21 cellular contexts compared by ENCODE assay signal in genomic region chr3:39387411-39387975, GRCh38. TPM values are rescaled to one million over a fixed set of nuclear protein-coding genes. Genes with fewer than 3 reads are reported as not detected.
DNase-seq lines count a peak whose midpoint lies in the region; ATAC-seq and TF ChIP-seq lines count a peak whose summit lies in the region.
"Had no signal": no experiment of that assay in that cellular context is flagged by ENCODE, and none has a peak within 500 bp of the region (broad histone marks: within the 10 kb centered on the region; RNA-seq: fewer than 3 reads in every experiment).

No MANE protein-coding gene starts in this region.

- H2BK5ac ChIP-seq in mesenchymal stem cell (ENCODE audit: low read depth, low read length, poor library complexity, severe bottlenecking), result no peak overlapping the region

- H3K4me2 ChIP-seq in GM23338, result no peak overlapping the region; the same call in 1 of the 2 replicates
- no peak overlapping the region for H3K4me2 ChIP-seq in mesenchymal stem cell (ENCODE audit: low read length, poor library complexity, severe bottlenecking)
- no peak overlapping the region for H3K4me2 ChIP-seq in SK-N-SH
- H3K4me2 ChIP-seq: KMS-11 had no signal

- H3K9ac ChIP-seq in mesenchymal stem cell (ENCODE audit: low read length) (no peak overlapping the region), SK-N-SH (no peak overlapping the region)
- H3K9ac ChIP-seq: KMS-11 had no signal

- H3K36me3 ChIP-seq in GM23338 (ENCODE audit: insufficient read depth) (peaks cover 19% of the 10 kb centered on the region), mesenchymal stem cell (ENCODE audit: control insufficient read depth in 1 of 2, insufficient read depth in 2 of 2, low read depth in 1 of 2, low read length in 2 of 2) (peaks cover 11 to 35% of the 10 kb centered on the region in 2 experiments), SK-N-SH (replicated peaks in 1 of 2; ENCODE audit: control insufficient read depth in 1 of 2, insufficient read depth in 2 of 2, low read length in 1 of 2) (peaks cover 18 to 25% of the 10 kb centered on the region in 2 experiments)

- no peak for ATAC-seq in GM23338
- ATAC-seq: left lung, Panc1 had no signal

- no peak overlapping the region for H3K14ac ChIP-seq in mesenchymal stem cell (ENCODE audit: low read length in 2 of 2)

- H3K79me1 ChIP-seq in mesenchymal stem cell (replicated peaks; ENCODE audit: low read length, poor library complexity, severe bottlenecking), result peaks cover 24% of the 10 kb centered on the region

- POLR2A ChIA-PET in activated CD4-positive, alpha-beta memory T cell treated with anti-CD3 and anti-CD28 coated beads, Interleukin-2, amount 10 ng/mL, durations not matched to agents 7 days and 5 days (lab: Charles Lee), result interaction anchor here (1.0 to 9.9 kb wide), 3 partner anchors 14 to 20 kb away, joined by 3 to 122 read pairs (median 3); partner anchors contain the start of gene RPSA
- POLR2A ChIA-PET in SK-N-SH (lab: Yijun Ruan, JAX), result interaction anchor here (1.6 kb wide), 1 partner anchor 20 kb away, joined by 5 read pairs; the partner anchor contains the start of gene RPSA

- H3K23ac ChIP-seq in mesenchymal stem cell (ENCODE audit: low read length in 2 of 2), result no peak overlapping the region

- H2BK12ac ChIP-seq in mesenchymal stem cell (ENCODE audit: low read length in 2 of 2), result no peak overlapping the region

- H3K36me3 Mint-ChIP-seq in T-helper 2 cell treated with Interferon-gamma antibody and Interleukin-4, amounts not matched to agents 5 μg/mL and 100 μg/mL, for 36 hours (ENCODE audit: low read depth), result peaks cover 41% of the 10 kb centered on the region
- peaks cover 35% of the 10 kb centered on the region for H3K36me3 Mint-ChIP-seq in GM23338 (ENCODE audit: low read depth)
- H3K36me3 Mint-ChIP-seq in activated CD4-positive, alpha-beta memory T cell treated with anti-CD3 and anti-CD28 coated beads, Interleukin-2, amount 10 ng/mL, durations not matched to agents 7 days and 5 days (ENCODE audit: low read depth), result peaks cover 42% of the 10 kb centered on the region

- H2AFZ ChIP-seq in GM23338, result no peak overlapping the region
- no peak overlapping the region for H2AFZ ChIP-seq in mesenchymal stem cell (ENCODE audit: low read depth, low read length)
- H2AFZ ChIP-seq in SK-N-SH (ENCODE audit: low read depth), result no peak overlapping the region

- no peaks in the 10 kb centered on the region for H3K9me3 Mint-ChIP-seq in T-helper 2 cell treated with Interferon-gamma antibody and Interleukin-4, amounts not matched to agents 5 μg/mL and 100 μg/mL, for 36 hours
- H3K9me3 Mint-ChIP-seq in GM23338, result no peaks in the 10 kb centered on the region; the same call in 2 of the 3 replicates
- H3K9me3 Mint-ChIP-seq in activated CD4-positive, alpha-beta memory T cell treated with anti-CD3 and anti-CD28 coated beads, Interleukin-2, amount 10 ng/mL, durations not matched to agents 7 days and 5 days, result no peaks in the 10 kb centered on the region
- H3K9me3 Mint-ChIP-seq: neural crest cell had no signal

- H4K91ac ChIP-seq in mesenchymal stem cell (ENCODE audit: low read length), result no peak overlapping the region

- H4K20me1 ChIP-seq in GM23338 (replicated peaks; ENCODE audit: insufficient read depth), result peaks cover 47% of the 10 kb centered on the region
- peaks cover 47% of the 10 kb centered on the region for H4K20me1 ChIP-seq in SK-N-SH (ENCODE audit: insufficient read depth)

- no peak overlapping the region for H3K4me3 ChIP-seq in GM23338
- H3K4me3 ChIP-seq in mesenchymal stem cell (ENCODE audit: insufficient read depth in 1 of 2, low read depth in 1 of 2, low read length in 2 of 2), result no peak overlapping the region
- H3K4me3 ChIP-seq in SK-N-SH (ENCODE audit: low read depth in 2 of 2, low read length in 1 of 2), result no peak overlapping the region
- H3K4me3 ChIP-seq: left lung, thoracic aorta had no signal

- CTCF ChIA-PET in activated CD4-positive, alpha-beta memory T cell treated with anti-CD3 and anti-CD28 coated beads, Interleukin-2, amount 10 ng/mL, durations not matched to agents 7 days and 5 days (lab: Charles Lee), result interaction anchor here (1.5 to 1.6 kb wide), 2 partner anchors 9 to 197 kb away, joined by 4 to 8 read pairs; no protein-coding TSS in a partner anchor
- CTCF ChIA-PET in SK-N-SH (lab: Yijun Ruan, JAX), result no interaction called here

- H2AK5ac ChIP-seq in mesenchymal stem cell (ENCODE audit: low read length, severe bottlenecking), result no peak overlapping the region

- no peaks in the 10 kb centered on the region for H3K27me3 ChIP-seq in GM23338 (ENCODE audit: insufficient read depth)
- no peaks in the 10 kb centered on the region for H3K27me3 ChIP-seq in mesenchymal stem cell (ENCODE audit: control insufficient read depth in 1 of 2, insufficient read depth in 1 of 2, low read length in 2 of 2)
- no peaks in the 10 kb centered on the region for H3K27me3 ChIP-seq in SK-N-SH (ENCODE audit: insufficient read depth)
- H3K27me3 ChIP-seq: left lung had no signal

- H3K4me1 ChIP-seq in GM23338 (ENCODE audit: insufficient read depth) (peaks cover 24% of the 10 kb centered on the region), mesenchymal stem cell (ENCODE audit: control insufficient read depth, insufficient read depth, low read depth, low read length) (peaks cover 13% of the 10 kb centered on the region), SK-N-SH (ENCODE audit: control insufficient read depth in 1 of 2, insufficient read depth in 2 of 2, low read depth in 1 of 2, low read length in 1 of 2) (peaks cover 5 to 8% of the 10 kb centered on the region in 2 experiments; a peak in 1 of 4 replicates)

- H3K79me2 ChIP-seq in GM23338 (replicated peaks; ENCODE audit: insufficient read depth), result peaks cover 70% of the 10 kb centered on the region
- peaks cover 69% of the 10 kb centered on the region for H3K79me2 ChIP-seq in SK-N-SH (ENCODE audit: insufficient read depth)

- WGBS in mesenchymal stem cell, result 98% methylated on average over 1 of the region's 1 CpG
- WGBS in SK-N-SH (ENCODE audit: low lambda C conversion rate), result 76% methylated on average over 1 of the region's 1 CpG

- TF ChIP-seq CTCF in GM23338 (conservative IDR thresholded peaks at IDR 0.05; ENCODE audit: low read depth in 2 of 2), result no peak
- no peak for TF ChIP-seq CTCF in SK-N-SH (IDR thresholded peaks at IDR 0.05)

- no peaks in the 10 kb centered on the region for H3F3A ChIP-seq in GM23338 (replicated peaks; ENCODE audit: low read depth)
- peaks cover 15% of the 10 kb centered on the region for H3F3A ChIP-seq in SK-N-SH (replicated peaks; ENCODE audit: insufficient read depth)

- H2BK120ac ChIP-seq in mesenchymal stem cell (ENCODE audit: low read depth, low read length), result no peak overlapping the region

- TF ChIP-seq EP300 in SK-N-SH (IDR thresholded peaks at IDR 0.05; ENCODE audit: borderline replicate concordance in 1 of 2, low read depth in 1 of 2, low read length in 1 of 2), result no peak

- H3K4ac ChIP-seq in mesenchymal stem cell (ENCODE audit: low read depth in 1 of 2, low read length in 2 of 2), result no peak overlapping the region

- no peak overlapping the region for H4K8ac ChIP-seq in mesenchymal stem cell (ENCODE audit: low read length)

- H3K9me3 ChIP-seq in mesenchymal stem cell (ENCODE audit: control insufficient read depth, low read length), result no peaks in the 10 kb centered on the region
- no peaks in the 10 kb centered on the region for H3K9me3 ChIP-seq in SK-N-SH
- H3K9me3 ChIP-seq: left lung, thoracic aorta had no signal

- no peak for DNase-seq in T-helper 2 cell treated with Interferon-gamma antibody and Interleukin-4, amounts not matched to agents 5 μg/mL and 100 μg/mL, for 36 hours (ENCODE audit: low spot score)
- DNase-seq in T-helper 2 cell (no peak), GM23338 (ENCODE audit: low spot score) (no peak), mesenchymal stem cell (no peak), H4 (ENCODE audit: low spot score) (no peak), inferior parietal cortex (ENCODE audit: extremely low spot score) (no peak), SK-N-SH (no peak)
- no peak for DNase-seq in activated CD4-positive, alpha-beta memory T cell treated with anti-CD3 and anti-CD28 coated beads, Interleukin-2, amount 10 ng/mL, durations not matched to agents 7 days and 5 days
- DNase-seq: activated CD4-positive, alpha-beta T cell treated with anti-CD3 and anti-CD28 coated beads for 1 hour; effector memory CD4-positive, alpha-beta T cell; left lung; NCI-H1436 treated with DMSO at 0.1 percent for 48 hours; NCI-H510A treated with DMSO at 0.1 percent for 48 hours; retina had no signal

- H2BK15ac ChIP-seq in mesenchymal stem cell (ENCODE audit: low read depth, poor library complexity, severe bottlenecking), result peak overlapping the region; percentile 62

- H3K4me1 Mint-ChIP-seq in T-helper 2 cell treated with Interferon-gamma antibody and Interleukin-4, amounts not matched to agents 5 μg/mL and 100 μg/mL, for 36 hours (ENCODE audit: low read depth), result peaks cover 51% of the 10 kb centered on the region
- H3K4me1 Mint-ChIP-seq in GM23338, result peaks cover 33% of the 10 kb centered on the region
- H3K4me1 Mint-ChIP-seq in activated CD4-positive, alpha-beta memory T cell treated with anti-CD3 and anti-CD28 coated beads, Interleukin-2, amount 10 ng/mL, durations not matched to agents 7 days and 5 days, result peaks cover 79% of the 10 kb centered on the region

- no peaks in the 10 kb centered on the region for H3K27me3 Mint-ChIP-seq in T-helper 2 cell treated with Interferon-gamma antibody and Interleukin-4, amounts not matched to agents 5 μg/mL and 100 μg/mL, for 36 hours (ENCODE audit: low read depth)
- H3K27me3 Mint-ChIP-seq in GM23338 (ENCODE audit: insufficient read depth, low read depth, poor library complexity), result peaks cover 3% of the 10 kb centered on the region
- no peaks in the 10 kb centered on the region for H3K27me3 Mint-ChIP-seq in activated CD4-positive, alpha-beta memory T cell treated with anti-CD3 and anti-CD28 coated beads, Interleukin-2, amount 10 ng/mL, durations not matched to agents 7 days and 5 days

- no peaks in the 10 kb centered on the region for H3K9me2 ChIP-seq in GM23338 (ENCODE audit: insufficient read depth)
- no peaks in the 10 kb centered on the region for H3K9me2 ChIP-seq in SK-N-SH

- H3K27ac ChIP-seq in GM23338 (ENCODE audit: low read depth) (no peak overlapping the region), mesenchymal stem cell (ENCODE audit: low read length, poor library complexity, severe bottlenecking) (no peak overlapping the region), SK-N-SH (ENCODE audit: low read depth in 2 of 2, low read length in 1 of 2) (no peak overlapping the region)
- H3K27ac ChIP-seq: KMS-11, left lung, thoracic aorta had no signal

- no peak overlapping the region for H3K18ac ChIP-seq in mesenchymal stem cell (ENCODE audit: low read depth in 1 of 2, low read length in 2 of 2)

- no peak for TF ChIP-seq RAD21 in SK-N-SH (IDR thresholded peaks at IDR 0.05; ENCODE audit: low read length)

- peak overlapping the region; percentile 74 for H3K27ac Mint-ChIP-seq in T-helper 2 cell treated with Interferon-gamma antibody and Interleukin-4, amounts not matched to agents 5 μg/mL and 100 μg/mL, for 36 hours
- H3K27ac Mint-ChIP-seq in GM23338, result 0 out of 2 replicates have a peak overlapping the region, but pooled peaks have one; percentile 46
- peak overlapping the region; percentile 23 for H3K27ac Mint-ChIP-seq in activated CD4-positive, alpha-beta memory T cell treated with anti-CD3 and anti-CD28 coated beads, Interleukin-2, amount 10 ng/mL, durations not matched to agents 7 days and 5 days

- H3K4me3 Mint-ChIP-seq in T-helper 2 cell treated with Interferon-gamma antibody and Interleukin-4, amounts not matched to agents 5 μg/mL and 100 μg/mL, for 36 hours, result peak overlapping the region; percentile 22
- H3K4me3 Mint-ChIP-seq in GM23338, result no peak overlapping the region
- H3K4me3 Mint-ChIP-seq in activated CD4-positive, alpha-beta memory T cell treated with anti-CD3 and anti-CD28 coated beads, Interleukin-2, amount 10 ng/mL, durations not matched to agents 7 days and 5 days, result no peak overlapping the region

RNA-seq across cellular contexts. Expression of gene SLC25A38, which starts 4.3 kb away (rescaled TPM):
- 35.9 and 61.9 TPM in 2 replicates for total RNA-seq in GM23338 (2014; rRNA removed; shearing (Covaris generic))
- polyA plus RNA-seq in GM23338 (2016; fragmentation: Nextera tagmentation; extraction: Ambion mirVana) (19.8 and 23.9 TPM in 2 replicates), SK-N-SH (2012; rRNA removed) (34.9 and 45.0 TPM in 2 replicates)
- total RNA-seq in activated CD4-positive, alpha-beta memory T cell treated with anti-CD3 and anti-CD28 coated beads, Interleukin-2, amount 10 ng/mL, durations not matched to agents 7 days and 5 days, result 10 to 100 TPM; 34.2 to 35.8 TPM
- polyA plus RNA-seq in mesenchymal stem cell (2013, experiment 1 of 2), result 29.8 TPM
- 29.6 TPM for polyA plus RNA-seq in mesenchymal stem cell (2013, experiment 2 of 2)
- total RNA-seq in H4 (2014; rRNA removed; shearing (Covaris generic)), result 21.2 and 24.2 TPM in 2 replicates
- 35.2 and 36.9 TPM in 2 replicates for polyA plus RNA-seq in SK-N-SH (2012; cell fraction: cytosol; rRNA removed)
- polyA plus RNA-seq in SK-N-SH (2012; cell fraction: nucleus; rRNA removed), result 50.1 and 57.6 TPM in 2 replicates

RNA-seq across cellular contexts. Expression of gene RPSA, which starts 19.0 kb away (rescaled TPM):
- 1,658 and 1,827 TPM in 2 replicates for total RNA-seq in GM23338 (2014; rRNA removed; shearing (Covaris generic))
- 1,591 and 1,731 TPM in 2 replicates for polyA plus RNA-seq in GM23338 (2016; fragmentation: Nextera tagmentation; extraction: Ambion mirVana)
- 1,000 to 10,000 TPM; 1,345 to 1,384 TPM for total RNA-seq in activated CD4-positive, alpha-beta memory T cell treated with anti-CD3 and anti-CD28 coated beads, Interleukin-2, amount 10 ng/mL, durations not matched to agents 7 days and 5 days
- polyA plus RNA-seq in mesenchymal stem cell (2013, experiment 1 of 2), result 1,855 TPM
- polyA plus RNA-seq in mesenchymal stem cell (2013, experiment 2 of 2), result 1,954 TPM
- 2,268 and 2,637 TPM in 2 replicates for total RNA-seq in H4 (2014; rRNA removed; shearing (Covaris generic))
- polyA plus RNA-seq in SK-N-SH (2012; rRNA removed), result 2,958 and 3,456 TPM in 2 replicates
- 3,101 and 3,500 TPM in 2 replicates for polyA plus RNA-seq in SK-N-SH (2012; cell fraction: cytosol; rRNA removed)
- 1,164 and 1,345 TPM in 2 replicates for polyA plus RNA-seq in SK-N-SH (2012; cell fraction: nucleus; rRNA removed)

RNA-seq across cellular contexts. Expression of gene CCR8, which starts 58.0 kb away (rescaled TPM):
- total RNA-seq in GM23338 (2014; rRNA removed; shearing (Covaris generic)), result not detected in 2 replicates
- 0.23 and 0.55 TPM in 2 replicates for polyA plus RNA-seq in GM23338 (2016; fragmentation: Nextera tagmentation; extraction: Ambion mirVana)
- total RNA-seq in activated CD4-positive, alpha-beta memory T cell treated with anti-CD3 and anti-CD28 coated beads, Interleukin-2, amount 10 ng/mL, durations not matched to agents 7 days and 5 days, result 1 to 10 TPM; 7.6 to 7.9 TPM
- not detected for polyA plus RNA-seq in mesenchymal stem cell (2013, experiment 1 of 2)
- not detected for polyA plus RNA-seq in mesenchymal stem cell (2013, experiment 2 of 2)
- total RNA-seq in H4 (2014; rRNA removed; shearing (Covaris generic)), result not detected in 2 replicates
- not detected in 2 replicates for polyA plus RNA-seq in SK-N-SH (2012; rRNA removed)
- not detected in 2 replicates for polyA plus RNA-seq in SK-N-SH (2012; cell fraction: cytosol; rRNA removed)
- polyA plus RNA-seq in SK-N-SH (2012; cell fraction: nucleus; rRNA removed), result not detected in 2 replicates
- total RNA-seq: A172, cardiac septum, G401, neural crest cell, thoracic aorta had no signal

Comparison
In these comparisons a context has a peak if more than half of its experiments do, and no peak if none do; other contexts are left out.
1. H3K27ac Mint-ChIP-seq: peak in every context shown above with its lines; median percentile 74 in T-helper 2 cell treated with Interferon-gamma antibody and Interleukin-4, amounts not matched to agents 5 μg/mL and 100 μg/mL, for 36 hours; 46 in GM23338; 23 in activated CD4-positive, alpha-beta memory T cell treated with anti-CD3 and anti-CD28 coated beads, Interleukin-2, amount 10 ng/mL, durations not matched to agents 7 days and 5 days.